In genomic region chr3:4302747-4303146, GRCh38 we compare ENCODE assay signal across 8 cellular contexts. TPM values are rescaled to one million over a fixed set of nuclear protein-coding genes. Genes with fewer than 3 reads are reported as not detected.
A peak's percentile ranks its signal among the peaks of the same experiment; 100 is the strongest.
DNase-seq lines count a peak whose midpoint lies in the region; FAIRE-seq and TF ChIP-seq lines count a peak whose summit lies in the region.

No MANE protein-coding gene starts in this region.

- H3K27ac Mint-ChIP-seq in CD4-positive, alpha-beta memory T cell, result peak overlapping the region; percentile 92 to 100 (median 99)
- peak overlapping the region; percentile 61 for H3K27ac Mint-ChIP-seq in neural progenitor cell

- H3K4me2 ChIP-seq in neural progenitor cell, result peak overlapping the region; percentile 95

- H3K79me2 ChIP-seq in neural progenitor cell (ENCODE audit: low read depth), result peaks cover 41% of the 10 kb centered on the region

- DNase-seq in CD4-positive, alpha-beta memory T cell, result no peak
- DNase-seq in MG63, result no peak
- DNase-seq in neural progenitor cell (ENCODE audit: low spot score), result no peak
- no peak for DNase-seq in NCI-H1436 treated with DMSO at 0.1 percent for 48 hours (lab: John Stamatoyannopoulos, UW)
- DNase-seq in central memory CD4-positive, alpha-beta T cell, result no peak
- DNase-seq in SKM-1 (lab: John Stamatoyannopoulos, UW; ENCODE audit: unreplicated experiment), result no peak
- no peak for DNase-seq in H54 (ENCODE audit: insufficient read length, low spot score)

- intact Hi-C loops in CD4-positive, alpha-beta memory T cell (cut with micrococcal nuclease), result loop anchor here (1.0 to 10.0 kb wide), 5 partner anchors 164 to 1176 kb away; partner anchors contain the start of genes ARL8B, ITPR1, SUMF1 and TRNT1

- H3K9ac ChIP-seq in neural progenitor cell, result no peak overlapping the region

- peak overlapping the region; percentile 97 to 99 (median 97) for H3K4me3 Mint-ChIP-seq in CD4-positive, alpha-beta memory T cell
- peak overlapping the region; percentile 96 for H3K4me3 Mint-ChIP-seq in neural progenitor cell

- no peaks in the 10 kb centered on the region for H3K9me3 Mint-ChIP-seq in CD4-positive, alpha-beta memory T cell
- H3K9me3 Mint-ChIP-seq in neural progenitor cell, result peaks cover 18% of the 10 kb centered on the region

- peaks cover 8 to 33% (median 15%) of the 10 kb centered on the region in 4 donors for H3K4me1 Mint-ChIP-seq in CD4-positive, alpha-beta memory T cell
- H3K4me1 Mint-ChIP-seq in neural progenitor cell, result peaks cover 18% of the 10 kb centered on the region

- peak overlapping the region; percentile 87 for H3K27ac ChIP-seq in CD4-positive, alpha-beta memory T cell (ENCODE audit: low read depth, low read length)
- H3K27ac ChIP-seq in ectodermal cell (ENCODE audit: insufficient read depth, low read depth, low read length, poor library complexity, severe bottlenecking), result no peak overlapping the region
- no peak overlapping the region for H3K27ac ChIP-seq in neural progenitor cell

- no peak for TF ChIP-seq POLR2A in H54 (IDR thresholded peaks at IDR 0.05; ENCODE audit: low read depth, low read length)

- no peaks in the 10 kb centered on the region for H3K27me3 ChIP-seq in CD4-positive, alpha-beta memory T cell (ENCODE audit: insufficient read depth, low read length)
- H3K27me3 ChIP-seq in MG63, result no peaks in the 10 kb centered on the region
- H3K27me3 ChIP-seq in ectodermal cell (ENCODE audit: control insufficient read depth, insufficient read depth, low read length, poor library complexity, severe bottlenecking), result no peaks in the 10 kb centered on the region
- H3K27me3 ChIP-seq in neural progenitor cell, result no peaks in the 10 kb centered on the region

- no peak for TF ChIP-seq CTCF in neural progenitor cell (IDR thresholded peaks at IDR 0.05)

- no peaks in the 10 kb centered on the region for H3K9me3 ChIP-seq in CD4-positive, alpha-beta memory T cell (ENCODE audit: control insufficient read depth in 1 of 2, low read length in 2 of 2)
- H3K9me3 ChIP-seq in MG63 (no peaks in the 10 kb centered on the region), ectodermal cell (ENCODE audit: control insufficient read depth, low read length) (no peaks in the 10 kb centered on the region), neural progenitor cell (ENCODE audit: low read depth) (no peaks in the 10 kb centered on the region)

- WGBS in ectodermal cell, 2 experiments, result 91% methylated on average over 11 of the region's 11 CpGs

- POLR2A ChIA-PET in CD4-positive, alpha-beta memory T cell (lab: Charles Lee; ENCODE audit: partially characterized antibody), result no interaction called here

- H3K27me3 Mint-ChIP-seq in CD4-positive, alpha-beta memory T cell, result no peaks in the 10 kb centered on the region
- no peaks in the 10 kb centered on the region for H3K27me3 Mint-ChIP-seq in neural progenitor cell (ENCODE audit: insufficient read depth, low read depth)

- H3K36me3 ChIP-seq in CD4-positive, alpha-beta memory T cell (ENCODE audit: insufficient read depth, low read length), result no peaks in the 10 kb centered on the region
- H3K36me3 ChIP-seq in MG63, result no peaks in the 10 kb centered on the region
- no peaks in the 10 kb centered on the region for H3K36me3 ChIP-seq in ectodermal cell (ENCODE audit: control insufficient read depth, insufficient read depth, low read length)
- H3K36me3 ChIP-seq in neural progenitor cell, result peaks cover 4% of the 10 kb centered on the region

- H3K36me3 Mint-ChIP-seq in CD4-positive, alpha-beta memory T cell, result peaks cover 8 to 9% of the 10 kb centered on the region in 2 donors
- H3K36me3 Mint-ChIP-seq in neural progenitor cell, result peaks cover 31% of the 10 kb centered on the region

- peaks cover 23% of the 10 kb centered on the region for H3K4me1 ChIP-seq in CD4-positive, alpha-beta memory T cell (ENCODE audit: insufficient read depth, low read length)
- H3K4me1 ChIP-seq in ectodermal cell (ENCODE audit: control insufficient read depth, insufficient read depth, low read length), result no peaks in the 10 kb centered on the region
- peaks cover 4% of the 10 kb centered on the region for H3K4me1 ChIP-seq in neural progenitor cell

- peak overlapping the region; percentile 91 for H2AFZ ChIP-seq in neural progenitor cell (replicated peaks)

- H4K20me1 ChIP-seq in neural progenitor cell (ENCODE audit: low read depth), result no peaks in the 10 kb centered on the region

- no peak for FAIRE-seq in H54 (lab: Jason Lieb, UNC)

- H3F3A ChIP-seq in neural progenitor cell (ENCODE audit: low read depth), result no peaks in the 10 kb centered on the region

- H3K4me3 ChIP-seq in CD4-positive, alpha-beta memory T cell (ENCODE audit: low read length in 2 of 2), result peak overlapping the region in 1 of 2 donors; percentile 68
- H3K4me3 ChIP-seq in MG63, result peak overlapping the region; percentile 76
- peak overlapping the region; percentile 65 for H3K4me3 ChIP-seq in ectodermal cell (ENCODE audit: insufficient read depth, low read depth, low read length)
- H3K4me3 ChIP-seq in neural progenitor cell, result peak overlapping the region; percentile 82

- CTCF ChIA-PET in CD4-positive, alpha-beta memory T cell (lab: Charles Lee; ENCODE audit: partially characterized antibody), result no interaction called here

RNA-seq across cellular contexts. Expression of gene SETMAR, which starts 0.4 kb away (rescaled TPM):
- 10 to 100 TPM; 11.1 to 11.5 TPM for total RNA-seq in CD4-positive, alpha-beta memory T cell
- polyA plus RNA-seq in CD4-positive, alpha-beta memory T cell, result 10 to 100 TPM; 10.2 to 12.9 TPM
- total RNA-seq in MG63 (2014; rRNA removed; shearing (Covaris generic); ENCODE audit: low replicate concordance), result 6.6 and 11.9 TPM in 2 replicates
- 30.3 TPM for polyA plus RNA-seq in ectodermal cell (2013, experiment 1 of 4)
- 34.0 TPM for polyA plus RNA-seq in ectodermal cell (2013, experiment 2 of 4)
- polyA plus RNA-seq in ectodermal cell (2013, experiment 3 of 4), result 29.4 TPM
- 33.0 TPM for polyA plus RNA-seq in ectodermal cell (2013, experiment 4 of 4)
- 18.3 and 25.1 TPM in 2 replicates for total RNA-seq in neural progenitor cell (ENCODE audit: low replicate concordance)
